Comparison of ENCODE assay signal across 1 cellular context in the genomic region with DNA sequence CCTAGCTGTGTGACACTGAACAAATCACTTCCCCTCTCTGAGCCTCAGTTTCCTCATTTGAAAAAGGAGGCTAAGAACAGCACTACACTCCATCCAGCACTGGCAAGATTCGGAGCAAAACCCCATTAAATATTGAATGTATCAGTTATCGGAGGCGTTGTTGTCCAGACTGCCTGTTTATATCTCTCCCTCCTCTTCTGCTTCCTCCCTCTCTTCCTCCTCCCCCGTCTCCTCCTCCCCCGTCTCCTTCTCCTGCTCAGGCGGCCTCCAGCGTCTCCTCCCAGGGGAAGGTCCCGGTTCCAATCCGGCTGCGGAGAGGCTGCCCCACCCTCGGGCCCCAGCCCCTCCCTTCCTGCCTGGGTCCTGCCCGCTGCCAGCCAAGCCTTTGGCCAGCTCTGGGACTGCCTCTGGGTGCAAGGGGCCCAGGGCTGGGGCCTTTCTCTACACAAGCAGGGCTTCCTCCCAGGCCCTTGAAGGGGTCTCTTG.
TF ChIP-seq lines count a peak whose summit lies in the region.

No MANE protein-coding gene starts in this region.

TF ChIP-seq in H1, 55 proteins besides CTCF, POLR2A, EP300 and RAD21:
- no peak for TF ChIP-seq CHD2 (IDR thresholded peaks at IDR 0.05; ENCODE audit: low read length)
